ENCODE assay signal across 21 cellular contexts in the genomic region with DNA sequence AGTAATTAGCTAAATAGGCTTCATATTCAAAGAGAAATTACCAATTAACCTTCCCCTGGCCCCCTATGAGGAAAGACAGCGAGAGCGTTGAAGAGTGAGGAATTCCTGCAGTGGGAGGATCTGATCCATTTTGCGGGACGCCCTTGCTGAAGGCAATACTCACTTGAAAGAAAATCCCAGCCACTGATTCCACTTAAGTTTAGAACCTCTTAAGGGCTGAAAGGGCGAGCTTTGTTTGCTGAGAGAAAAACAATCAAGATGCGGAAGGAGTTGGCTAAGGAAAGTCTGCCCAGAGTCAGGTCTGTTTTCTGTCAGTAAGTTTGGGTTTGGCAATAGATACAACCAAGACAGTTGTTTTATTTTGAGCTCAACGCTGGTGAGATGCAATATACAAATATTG.
DNase-seq lines count a peak whose midpoint lies in the region; ATAC-seq and TF ChIP-seq lines count a peak whose summit lies in the region.
"Had no signal": no experiment of that assay in that cellular context is flagged by ENCODE, and none has a peak within 500 bp of the region (broad histone marks: within the 10 kb centered on the region; RNA-seq: fewer than 3 reads in every experiment).

No MANE protein-coding gene starts in this region.

- H2BK5ac ChIP-seq in mesendoderm (ENCODE audit: low read length), result no peak overlapping the region

- no peak for TF ChIP-seq CTCF in WTC11 (IDR thresholded peaks at IDR 0.05)
- TF ChIP-seq CTCF in left ventricle myocardium inferior (IDR thresholded peaks at IDR 0.05; ENCODE audit: borderline replicate concordance), result no peak

- peaks cover 18% of the 10 kb centered on the region for H3K4me1 Mint-ChIP-seq in WTC11
- no peaks in the 10 kb centered on the region for H3K4me1 Mint-ChIP-seq in activated naive CD4-positive, alpha-beta T cell treated with anti-CD3 and anti-CD28 coated beads, Interleukin-2, amount 10 ng/mL, durations not matched to agents 7 days and 5 days
- H3K4me1 Mint-ChIP-seq: activated T-helper 17 cell treated with anti-CD3 and anti-CD28 coated beads, Interleukin-2, amount 50 U/mL, for 72 hours; CD4-positive, alpha-beta memory T cell; naive thymus-derived CD4-positive, alpha-beta T cell had no signal

- DNase-seq in H7, result peak; percentile 5
- peak; percentile 17 for DNase-seq in WTC11 (ENCODE audit: low spot score)
- DNase-seq in left ventricle myocardium inferior, result no peak
- peak; percentile 70 for DNase-seq in mesendoderm
- no peak for DNase-seq in T-helper 9 cell
- DNase-seq in activated naive CD4-positive, alpha-beta T cell treated with anti-CD3 and anti-CD28 coated beads, Interleukin-2, amount 10 ng/mL, durations not matched to agents 7 days and 5 days, result no peak
- DNase-seq: CD4-positive, alpha-beta memory T cell; HCEC 1CT; immature natural killer cell; mammary epithelial cell; naive thymus-derived CD4-positive, alpha-beta T cell; NCI-H146; NCI-H774; stimulated activated CD4-positive, alpha-beta T cell treated with anti-CD3 and anti-CD28 coated beads, Interleukin-1b, Interleukin-23, amount 100 ng/mL, for 48 hours; stimulated activated naive CD8-positive, alpha-beta T cell treated with anti-CD3 and anti-CD28 coated beads, Interleukin-15, Interleukin-2, amounts not matched to agents 100 U/mL and 50 U/mL, for 24 hours had no signal

- H3K4ac ChIP-seq in mesendoderm (ENCODE audit: low read depth, low read length), result no peak overlapping the region

- intact Hi-C loops in left ventricle myocardium inferior (cut with micrococcal nuclease), result no loop called here

- POLR2A ChIA-PET in WTC11 (lab: Charles Lee), result no interaction called here

- no peak overlapping the region for H3K56ac ChIP-seq in mesendoderm (ENCODE audit: low read length)

- H2AK5ac ChIP-seq in mesendoderm (ENCODE audit: low read length), result no peak overlapping the region

- H3K18ac ChIP-seq in mesendoderm (ENCODE audit: low read length), result no peak overlapping the region

- H3K4me3 Mint-ChIP-seq in WTC11, result no peak overlapping the region; the same call in 1 of the 2 replicates
- H3K4me3 Mint-ChIP-seq in activated naive CD4-positive, alpha-beta T cell treated with anti-CD3 and anti-CD28 coated beads, Interleukin-2, amount 10 ng/mL, durations not matched to agents 7 days and 5 days, result no peak overlapping the region
- H3K4me3 Mint-ChIP-seq: activated T-helper 17 cell treated with anti-CD3 and anti-CD28 coated beads, Interleukin-2, amount 50 U/mL, for 72 hours; CD4-positive, alpha-beta memory T cell; immature natural killer cell; naive thymus-derived CD4-positive, alpha-beta T cell had no signal

- H3K27ac ChIP-seq in left ventricle myocardium inferior (replicated peaks), result peak overlapping the region; percentile 17
- H3K27ac ChIP-seq in mesendoderm (ENCODE audit: low read depth, low read length), result no peak overlapping the region
- H3K27ac ChIP-seq: breast epithelium, SK-N-MC, tibial nerve had no signal

- H3K4me1 ChIP-seq in left ventricle myocardium inferior, result peaks cover 12% of the 10 kb centered on the region
- peaks cover 4% of the 10 kb centered on the region for H3K4me1 ChIP-seq in mesendoderm (ENCODE audit: control insufficient read depth, low read depth, low read length)
- H3K4me1 ChIP-seq: breast epithelium, tibial nerve had no signal

- CTCF ChIA-PET in WTC11 (lab: Charles Lee), result interaction anchor here (0.8 kb wide), 1 partner anchor 374 kb away, joined by 3 read pairs; no protein-coding TSS in a partner anchor
- CTCF ChIA-PET in activated naive CD4-positive, alpha-beta T cell treated with anti-CD3 and anti-CD28 coated beads, Interleukin-2, amount 10 ng/mL, durations not matched to agents 7 days and 5 days (lab: Charles Lee), result no interaction called here

- H3K27me3 Mint-ChIP-seq in WTC11 (ENCODE audit: low read depth), result no peaks in the 10 kb centered on the region
- H3K27me3 Mint-ChIP-seq in activated naive CD4-positive, alpha-beta T cell treated with anti-CD3 and anti-CD28 coated beads, Interleukin-2, amount 10 ng/mL, durations not matched to agents 7 days and 5 days, result no peaks in the 10 kb centered on the region

- no peaks in the 10 kb centered on the region for H3K36me3 Mint-ChIP-seq in WTC11
- H3K36me3 Mint-ChIP-seq in activated naive CD4-positive, alpha-beta T cell treated with anti-CD3 and anti-CD28 coated beads, Interleukin-2, amount 10 ng/mL, durations not matched to agents 7 days and 5 days, result no peaks in the 10 kb centered on the region
- H3K36me3 Mint-ChIP-seq: CD4-positive, alpha-beta memory T cell; immature natural killer cell; naive thymus-derived CD4-positive, alpha-beta T cell had no signal

- no peak overlapping the region for H3K9ac ChIP-seq in mesendoderm (ENCODE audit: low read length)

- no peaks in the 10 kb centered on the region for H3K9me3 ChIP-seq in left ventricle myocardium inferior (replicated peaks)
- H3K9me3 ChIP-seq: breast epithelium, tibial nerve had no signal

- H3K9me3 Mint-ChIP-seq in WTC11, result no peaks in the 10 kb centered on the region
- no peaks in the 10 kb centered on the region for H3K9me3 Mint-ChIP-seq in activated naive CD4-positive, alpha-beta T cell treated with anti-CD3 and anti-CD28 coated beads, Interleukin-2, amount 10 ng/mL, durations not matched to agents 7 days and 5 days
- H3K9me3 Mint-ChIP-seq: activated T-helper 17 cell treated with anti-CD3 and anti-CD28 coated beads, Interleukin-2, amount 50 U/mL, for 72 hours had no signal

- H3K4me3 ChIP-seq in H7 (ENCODE audit: insufficient read depth, low read depth, low read length), result no peak overlapping the region
- H3K4me3 ChIP-seq in left ventricle myocardium inferior, result peak overlapping the region; percentile 48
- H3K4me3 ChIP-seq in mesendoderm (ENCODE audit: low read length), result no peak overlapping the region
- H3K4me3 ChIP-seq: breast epithelium, SK-N-MC, tibial nerve had no signal

- peak overlapping the region; percentile 94 for H3K27ac Mint-ChIP-seq in WTC11
- no peak overlapping the region for H3K27ac Mint-ChIP-seq in activated naive CD4-positive, alpha-beta T cell treated with anti-CD3 and anti-CD28 coated beads, Interleukin-2, amount 10 ng/mL, durations not matched to agents 7 days and 5 days
- H3K27ac Mint-ChIP-seq: activated T-helper 17 cell treated with anti-CD3 and anti-CD28 coated beads, Interleukin-2, amount 50 U/mL, for 72 hours; CD4-positive, alpha-beta memory T cell; immature natural killer cell; naive thymus-derived CD4-positive, alpha-beta T cell had no signal

- H4K5ac ChIP-seq in mesendoderm (ENCODE audit: low read length), result no peak overlapping the region

- H3K79me1 ChIP-seq in mesendoderm (ENCODE audit: low read length), result no peaks in the 10 kb centered on the region

- H2BK15ac ChIP-seq in mesendoderm (replicated peaks; ENCODE audit: low read depth), result no peak overlapping the region

- WGBS in mesendoderm (ENCODE audit: extremely low coverage, insufficient coverage, low lambda C conversion rate), result no CpG with 5 or more reads among the region's 7 CpGs

- no peaks in the 10 kb centered on the region for H3K79me2 ChIP-seq in mesendoderm (ENCODE audit: control insufficient read depth, insufficient read depth, low read length)

- H4K8ac ChIP-seq in mesendoderm (ENCODE audit: low read depth, low read length), result no peak overlapping the region

- no peaks in the 10 kb centered on the region for H3K36me3 ChIP-seq in H7 (replicated peaks; ENCODE audit: control insufficient read depth, insufficient read depth, low read length)
- no peaks in the 10 kb centered on the region for H3K36me3 ChIP-seq in left ventricle myocardium inferior
- H3K36me3 ChIP-seq in mesendoderm (ENCODE audit: control insufficient read depth, insufficient read depth, low read length), result no peaks in the 10 kb centered on the region
- H3K36me3 ChIP-seq: breast epithelium, tibial nerve had no signal

- no peak overlapping the region for H2BK120ac ChIP-seq in mesendoderm (ENCODE audit: low read depth, low read length)

- no peak overlapping the region for H3K23ac ChIP-seq in mesendoderm (ENCODE audit: low read length)

- H3K27me3 ChIP-seq in H7 (ENCODE audit: control insufficient read depth, insufficient read depth, low read length), result no peaks in the 10 kb centered on the region
- no peaks in the 10 kb centered on the region for H3K27me3 ChIP-seq in left ventricle myocardium inferior (ENCODE audit: low read depth)
- no peaks in the 10 kb centered on the region for H3K27me3 ChIP-seq in mesendoderm (ENCODE audit: insufficient read depth, low read length, poor library complexity)
- H3K27me3 ChIP-seq: breast epithelium, tibial nerve had no signal

- ATAC-seq in WTC11, result peak; percentile 93
- ATAC-seq in HG02798 (IDR thresholded peaks at IDR 0.05; ENCODE audit: poor library complexity, unreplicated experiment), result no peak
- ATAC-seq in HG02884 (IDR thresholded peaks at IDR 0.05; ENCODE audit: unreplicated experiment), result no peak
- ATAC-seq: activated T-helper 17 cell treated with anti-CD3 and anti-CD28 coated beads, Interleukin-2, amount 50 U/mL, for 72 hours; naive thymus-derived CD4-positive, alpha-beta T cell; stimulated activated naive CD8-positive, alpha-beta T cell treated with anti-CD3 and anti-CD28 coated beads, Interleukin-15, Interleukin-2, amounts not matched to agents 100 U/mL and 50 U/mL, for 24 hours had no signal

- no peak overlapping the region for H3K4me2 ChIP-seq in mesendoderm (ENCODE audit: low read length)

TF ChIP-seq in WTC11, 78 proteins besides CTCF, POLR2A, EP300 and RAD21 (continues in another document):
- TF ChIP-seq, protein P1, sequence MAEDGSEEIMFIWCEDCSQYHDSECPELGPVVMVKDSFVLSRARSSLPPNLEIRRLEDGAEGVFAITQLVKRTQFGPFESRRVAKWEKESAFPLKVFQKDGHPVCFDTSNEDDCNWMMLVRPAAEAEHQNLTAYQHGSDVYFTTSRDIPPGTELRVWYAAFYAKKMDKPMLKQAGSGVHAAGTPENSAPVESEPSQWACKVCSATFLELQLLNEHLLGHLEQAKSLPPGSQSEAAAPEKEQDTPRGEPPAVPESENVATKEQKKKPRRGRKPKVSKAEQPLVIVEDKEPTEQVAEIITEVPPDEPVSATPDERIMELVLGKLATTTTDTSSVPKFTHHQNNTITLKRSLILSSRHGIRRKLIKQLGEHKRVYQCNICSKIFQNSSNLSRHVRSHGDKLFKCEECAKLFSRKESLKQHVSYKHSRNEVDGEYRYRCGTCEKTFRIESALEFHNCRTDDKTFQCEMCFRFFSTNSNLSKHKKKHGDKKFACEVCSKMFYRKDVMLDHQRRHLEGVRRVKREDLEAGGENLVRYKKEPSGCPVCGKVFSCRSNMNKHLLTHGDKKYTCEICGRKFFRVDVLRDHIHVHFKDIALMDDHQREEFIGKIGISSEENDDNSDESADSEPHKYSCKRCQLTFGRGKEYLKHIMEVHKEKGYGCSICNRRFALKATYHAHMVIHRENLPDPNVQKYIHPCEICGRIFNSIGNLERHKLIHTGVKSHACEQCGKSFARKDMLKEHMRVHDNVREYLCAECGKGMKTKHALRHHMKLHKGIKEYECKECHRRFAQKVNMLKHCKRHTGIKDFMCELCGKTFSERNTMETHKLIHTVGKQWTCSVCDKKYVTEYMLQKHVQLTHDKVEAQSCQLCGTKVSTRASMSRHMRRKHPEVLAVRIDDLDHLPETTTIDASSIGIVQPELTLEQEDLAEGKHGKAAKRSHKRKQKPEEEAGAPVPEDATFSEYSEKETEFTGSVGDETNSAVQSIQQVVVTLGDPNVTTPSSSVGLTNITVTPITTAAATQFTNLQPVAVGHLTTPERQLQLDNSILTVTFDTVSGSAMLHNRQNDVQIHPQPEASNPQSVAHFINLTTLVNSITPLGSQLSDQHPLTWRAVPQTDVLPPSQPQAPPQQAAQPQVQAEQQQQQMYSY (CRISPR knock-in tag; IDR thresholded peaks at IDR 0.05), result no peak

Comparison
In these comparisons a context has a peak if more than half of its experiments do, and no peak if none do; other contexts are left out.
1. DNase-seq: peak in H7 (single experiment), WTC11 (single experiment) and mesendoderm (single experiment); none in left ventricle myocardium inferior (single experiment), T-helper 9 cell (single experiment) and activated naive CD4-positive, alpha-beta T cell treated with anti-CD3 and anti-CD28 coated beads, Interleukin-2, amount 10 ng/mL, durations not matched to agents 7 days and 5 days (single experiment).